Comparison of ENCODE assay signal across 26 cellular contexts in genomic region chr9:134733480-134734232, GRCh38.
DNase-seq lines count a peak whose midpoint lies in the region; ATAC-seq, FAIRE-seq and TF ChIP-seq lines count a peak whose summit lies in the region.
"Had no signal": no experiment of that assay in that cellular context is flagged by ENCODE, and none has a peak within 500 bp of the region (broad histone marks: within the 10 kb centered on the region; RNA-seq: fewer than 3 reads in every experiment).

No MANE protein-coding gene starts in this region.

- H3K36me3 Mint-ChIP-seq in chondrocyte (ENCODE audit: low read depth), result peaks cover 34% of the 10 kb centered on the region
- peaks cover 10% of the 10 kb centered on the region for H3K36me3 Mint-ChIP-seq in WTC11
- H3K36me3 Mint-ChIP-seq: activated naive CD4-positive, alpha-beta T cell treated with anti-CD3 and anti-CD28 coated beads, Interleukin-2, amount 50 U/mL, for 24 hours; natural killer cell treated with Interleukin-12 subunit alpha and Interleukin-12 subunit beta and Interleukin-15 and Interleukin-18, amount 100 ng/mL, for 72 hours had no signal

- ATAC-seq in Right ventricle myocardium superior (ENCODE audit: poor library complexity), result no peak
- ATAC-seq in heart right ventricle, result no peak
- no peak for ATAC-seq in WTC11
- ATAC-seq: left lung; natural killer cell treated with Interleukin-12 subunit alpha and Interleukin-12 subunit beta and Interleukin-15 and Interleukin-18, amount 100 ng/mL, for 72 hours; right lobe of liver; stimulated activated naive CD8-positive, alpha-beta T cell treated with anti-CD3 and anti-CD28 coated beads, Interleukin-15, Interleukin-2, amounts not matched to agents 100 U/mL and 50 U/mL, for 24 hours had no signal

- H3K4me1 Mint-ChIP-seq in chondrocyte (ENCODE audit: low read depth) (peaks cover 52% of the 10 kb centered on the region), WTC11 (no peaks in the 10 kb centered on the region)
- H3K4me1 Mint-ChIP-seq: activated naive CD4-positive, alpha-beta T cell treated with anti-CD3 and anti-CD28 coated beads, Interleukin-2, amount 50 U/mL, for 24 hours; endodermal cell had no signal

- peak overlapping the region; percentile 57 for H3K27ac Mint-ChIP-seq in chondrocyte (ENCODE audit: unreplicated experiment)
- H3K27ac Mint-ChIP-seq in WTC11, result no peak overlapping the region
- H3K27ac Mint-ChIP-seq: activated naive CD4-positive, alpha-beta T cell treated with anti-CD3 and anti-CD28 coated beads, Interleukin-2, amount 50 U/mL, for 24 hours; CD4-positive, alpha-beta T cell; endodermal cell; natural killer cell treated with Interleukin-12 subunit alpha and Interleukin-12 subunit beta and Interleukin-15 and Interleukin-18, amount 100 ng/mL, for 72 hours had no signal

- no peak overlapping the region for H3K9ac ChIP-seq in mucosa of rectum (ENCODE audit: low read depth in 1 of 2, low read length in 2 of 2)
- peak overlapping the region; percentile 29 to 32 for H3K9ac ChIP-seq in stomach smooth muscle (ENCODE audit: low read length in 2 of 2)

- H3K4me1 ChIP-seq in heart right ventricle, result peaks cover 11 to 79% (median 37%) of the 10 kb centered on the region in 9 donors
- peaks cover 3 to 9% of the 10 kb centered on the region in 2 donors for H3K4me1 ChIP-seq in mucosa of rectum (ENCODE audit: control insufficient read depth in 2 of 2, insufficient read depth in 2 of 2, low read length in 2 of 2)
- peaks cover 70% of the 10 kb centered on the region for H3K4me1 ChIP-seq in stomach smooth muscle (ENCODE audit: control insufficient read depth, insufficient read depth, low read length)
- H3K4me1 ChIP-seq: left lung, right lobe of liver had no signal

- no peaks in the 10 kb centered on the region for H3K9me3 Mint-ChIP-seq in chondrocyte (ENCODE audit: low read depth)
- H3K9me3 Mint-ChIP-seq in WTC11, result peaks cover 6% of the 10 kb centered on the region
- H3K9me3 Mint-ChIP-seq: activated naive CD4-positive, alpha-beta T cell treated with anti-CD3 and anti-CD28 coated beads, Interleukin-2, amount 50 U/mL, for 24 hours; CD4-positive, alpha-beta T cell; endodermal cell; natural killer cell treated with Interleukin-12 subunit alpha and Interleukin-12 subunit beta and Interleukin-15 and Interleukin-18, amount 100 ng/mL, for 72 hours had no signal

- H3K4me3 Mint-ChIP-seq in chondrocyte (ENCODE audit: unreplicated experiment) (no peak overlapping the region), WTC11 (no peak overlapping the region)
- H3K4me3 Mint-ChIP-seq: activated naive CD4-positive, alpha-beta T cell treated with anti-CD3 and anti-CD28 coated beads, Interleukin-2, amount 50 U/mL, for 24 hours; CD4-positive, alpha-beta T cell; endodermal cell; natural killer cell treated with Interleukin-12 subunit alpha and Interleukin-12 subunit beta and Interleukin-15 and Interleukin-18, amount 100 ng/mL, for 72 hours had no signal

- H3K27ac ChIP-seq in heart right ventricle, result peak overlapping the region in 5 of 10 donors; percentile 65 to 87 (median 77)
- peak overlapping the region; percentile 13 to 56 for H3K27ac ChIP-seq in mucosa of rectum (ENCODE audit: low read depth in 2 of 2, low read length in 2 of 2)
- peak overlapping the region; percentile 93 for H3K27ac ChIP-seq in stomach smooth muscle (ENCODE audit: low read length)
- H3K27ac ChIP-seq: left lung, right lobe of liver, thyroid gland had no signal

- intact Hi-C loops in Right ventricle myocardium superior (cut with DNase I) (loop anchor here (5.0 kb wide), 1 partner anchor 36 kb away; no protein-coding TSS in a partner anchor), heart right ventricle (cut with DNase I) (loop anchor here in 4 of 10 donors (2.0 to 10.0 kb wide), 3 partner anchors 25 to 559 kb away; no protein-coding TSS in a partner anchor)

- POLR2A ChIA-PET in WTC11 (lab: Charles Lee), result no interaction called here

- H3K4me3 ChIP-seq in heart right ventricle, result no peak overlapping the region
- no peak overlapping the region for H3K4me3 ChIP-seq in mucosa of rectum (ENCODE audit: low read length in 2 of 2)
- H3K4me3 ChIP-seq in stomach smooth muscle (ENCODE audit: low read length in 2 of 2), result peak overlapping the region; percentile 15 to 25
- H3K4me3 ChIP-seq: left lung, ovary, right lobe of liver, thyroid gland had no signal

- H3K36me3 ChIP-seq in heart right ventricle (peaks cover 0 to 19% (median 0%) of the 10 kb centered on the region in 9 donors), mucosa of rectum (ENCODE audit: control insufficient read depth in 2 of 2, insufficient read depth in 2 of 2, low read length in 2 of 2) (no peaks in the 10 kb centered on the region), stomach smooth muscle (ENCODE audit: control insufficient read depth in 2 of 2, insufficient read depth in 2 of 2, low read length in 2 of 2) (peaks cover 9 to 11% of the 10 kb centered on the region in 2 donors)
- H3K36me3 ChIP-seq: left lung, ovary, right lobe of liver, thyroid gland had no signal

- TF ChIP-seq CTCF in heart right ventricle (IDR thresholded peaks at IDR 0.05) (no peak), chondrocyte (IDR thresholded peaks at IDR 0.05) (no peak), WTC11 (IDR thresholded peaks at IDR 0.05) (no peak)

- H3K27me3 Mint-ChIP-seq in chondrocyte (ENCODE audit: low read depth) (no peaks in the 10 kb centered on the region), WTC11 (ENCODE audit: low read depth) (no peaks in the 10 kb centered on the region)
- H3K27me3 Mint-ChIP-seq: activated naive CD4-positive, alpha-beta T cell treated with anti-CD3 and anti-CD28 coated beads, Interleukin-2, amount 50 U/mL, for 24 hours; natural killer cell treated with Interleukin-12 subunit alpha and Interleukin-12 subunit beta and Interleukin-15 and Interleukin-18, amount 100 ng/mL, for 72 hours had no signal

- DNase-seq in Right ventricle myocardium superior, result peak; percentile 33
- no peak for DNase-seq in heart right ventricle
- DNase-seq in chondrocyte (ENCODE audit: low spot score), result no peak
- no peak for DNase-seq in H54 (ENCODE audit: insufficient read length, low spot score)
- DNase-seq in WTC11 (ENCODE audit: low spot score), result no peak
- DNase-seq in NK-92 (lab: John Stamatoyannopoulos, UW; ENCODE audit: unreplicated experiment), result no peak
- DNase-seq: activated CD4-positive, CD25-positive, alpha-beta regulatory T cell; AML-193; CD4-positive, alpha-beta T cell; endodermal cell; KBM-7; NCI-H1105 treated with DMSO at 0.1 percent for 48 hours; NCI-H2029 treated with DMSO at 0.1 percent for 48 hours; NCI-H345; NCI-H774; right lobe of liver; stimulated activated naive CD8-positive, alpha-beta T cell treated with anti-CD3 and anti-CD28 coated beads, Interleukin-15, Interleukin-2, amounts not matched to agents 100 U/mL and 50 U/mL, for 24 hours had no signal

- no peak for TF ChIP-seq POLR2A in H54 (IDR thresholded peaks at IDR 0.05; ENCODE audit: low read depth, low read length)

- CTCF ChIA-PET in WTC11 (lab: Charles Lee), result interaction anchor here (1.3 kb wide), 1 partner anchor 9 kb away, joined by 6 read pairs; no protein-coding TSS in a partner anchor

- WGBS in heart right ventricle, 2 donors, result 86 to 90% methylated on average over 16 of the region's 16 CpGs

- FAIRE-seq in H54 (lab: Jason Lieb, UNC), result no peak
- FAIRE-seq: A204.1, GM18507 had no signal

- no peaks in the 10 kb centered on the region for H3K27me3 ChIP-seq in heart right ventricle
- no peaks in the 10 kb centered on the region for H3K27me3 ChIP-seq in mucosa of rectum (ENCODE audit: control insufficient read depth in 2 of 2, insufficient read depth in 2 of 2, low read length in 2 of 2)
- H3K27me3 ChIP-seq in stomach smooth muscle (ENCODE audit: control insufficient read depth in 1 of 2, insufficient read depth in 2 of 2, low read length in 2 of 2), result no peaks in the 10 kb centered on the region
- H3K27me3 ChIP-seq: ovary, right lobe of liver, thyroid gland had no signal

- H3K9me3 ChIP-seq in heart right ventricle (no peaks in the 10 kb centered on the region), mucosa of rectum (ENCODE audit: control insufficient read depth in 2 of 2, low read length in 2 of 2) (no peaks in the 10 kb centered on the region), stomach smooth muscle (ENCODE audit: control insufficient read depth in 2 of 2, low read length in 2 of 2) (no peaks in the 10 kb centered on the region)
- H3K9me3 ChIP-seq: left lung, ovary, right lobe of liver, thyroid gland had no signal

TF ChIP-seq in WTC11, 78 proteins besides CTCF, POLR2A, EP300 and RAD21 (continues in another document):
- TF ChIP-seq PRDM15 (CRISPR knock-in tag; IDR thresholded peaks at IDR 0.05) (no peak), IRF1 (CRISPR knock-in tag; IDR thresholded peaks at IDR 0.05) (no peak), ZNF219 (CRISPR knock-in tag; IDR thresholded peaks at IDR 0.05; ENCODE audit: borderline replicate concordance) (no peak)

Comparison
In these comparisons a context has a peak if more than half of its experiments do, and no peak if none do; other contexts are left out.
1. H3K4me3 ChIP-seq: peak in stomach smooth muscle (2 of 2); none in heart right ventricle (0 of 10) and mucosa of rectum (0 of 2).
2. H3K9ac ChIP-seq: peak in stomach smooth muscle (2 of 2); none in mucosa of rectum (0 of 2).